In the genomic region with DNA sequence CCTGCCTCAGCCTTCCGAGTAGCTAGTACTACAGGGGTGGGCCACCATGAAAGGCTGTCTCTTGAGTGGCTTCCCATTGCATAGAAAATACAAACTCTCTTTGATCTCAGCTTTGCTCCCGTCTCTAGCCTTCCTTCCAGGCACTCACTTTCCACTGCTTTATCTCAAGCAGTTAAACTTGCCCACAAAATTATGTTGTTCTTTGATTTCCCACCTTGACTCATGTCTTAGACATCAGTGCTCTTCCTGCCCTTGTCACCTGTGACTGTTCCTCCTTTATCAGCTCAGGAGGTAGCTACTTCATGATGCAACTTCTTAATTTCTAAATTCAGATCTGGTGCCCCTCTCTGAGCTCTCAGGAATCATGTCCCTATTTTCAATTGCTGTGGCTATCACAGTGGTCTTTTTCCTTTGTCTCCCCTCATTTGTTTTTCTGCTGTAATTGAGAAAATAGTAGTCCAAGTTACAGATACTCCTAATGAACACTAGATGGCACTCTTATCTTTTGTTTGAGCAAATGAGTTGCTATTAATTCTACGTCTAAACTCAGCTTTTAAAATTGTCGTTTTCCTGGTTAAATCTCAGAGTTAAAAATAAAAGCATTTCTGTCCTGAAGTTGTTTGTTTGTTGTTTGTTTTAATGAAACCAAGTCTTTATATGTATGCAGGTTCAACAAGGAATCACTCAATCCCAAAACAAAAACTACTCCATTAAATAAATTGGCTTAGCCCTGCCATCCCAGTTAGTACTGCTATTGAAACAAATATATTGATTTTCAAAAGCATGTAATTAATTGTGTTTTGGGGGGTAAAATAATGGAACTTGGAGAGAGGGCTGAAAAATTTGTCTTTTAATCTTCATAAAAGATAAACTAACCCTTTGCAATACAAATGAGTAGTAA, we compare ENCODE assay signal across 8 cellular contexts. TPM values are rescaled to one million over a fixed set of nuclear protein-coding genes. Genes with fewer than 3 reads are reported as not detected.
A peak's percentile ranks its signal among the peaks of the same experiment; 100 is the strongest.
DNase-seq lines count a peak whose midpoint lies in the region; ATAC-seq and TF ChIP-seq lines count a peak whose summit lies in the region.

No MANE protein-coding gene starts in this region.

- H3K9me3 ChIP-seq in uterus, result no peaks in the 10 kb centered on the region

- intact Hi-C loops in uterus (cut with DNase I; ENCODE audit: low total_unique reads), result no loop called here

- in situ Hi-C loops in astrocyte of the cerebellum (cut with HindIII; ENCODE audit: low sequenced_read_pairs), result loop anchor here (5.0 kb wide), 2 partner anchors 88 to 203 kb away; no protein-coding TSS in a partner anchor

- TF ChIP-seq CTCF in astrocyte of the cerebellum (IDR thresholded peaks at IDR 0.05; ENCODE audit: low read depth, low read length, missing control alignments), result peak; percentile 39
- TF ChIP-seq CTCF in uterus (IDR thresholded peaks at IDR 0.05), result peak; percentile 62 to 68 (median 64)

- TF ChIP-seq POLR2A in uterus (IDR thresholded peaks at IDR 0.05), result no peak

- no peaks in the 10 kb centered on the region for H3K4me1 ChIP-seq in uterus

- no peak overlapping the region for H3K27ac ChIP-seq in uterus

- ATAC-seq in GM18868 (IDR thresholded peaks at IDR 0.05; ENCODE audit: unreplicated experiment), result peak; percentile 67
- ATAC-seq in HG03280 (IDR thresholded peaks at IDR 0.05; ENCODE audit: unreplicated experiment), result no peak
- no peak for ATAC-seq in HG03457 (IDR thresholded peaks at IDR 0.05; ENCODE audit: unreplicated experiment)

- H3K36me3 ChIP-seq in uterus, result no peaks in the 10 kb centered on the region

- no peak overlapping the region for H3K4me3 ChIP-seq in astrocyte of the cerebellum (ENCODE audit: low read depth, low read length)
- no peak overlapping the region for H3K4me3 ChIP-seq in uterus

- DNase-seq in Ammon's horn (ENCODE audit: low spot score), result peak; percentile 45
- peak; percentile 15 for DNase-seq in NCI-H2171 (lab: John Stamatoyannopoulos, UW)
- peak; percentile 35 for DNase-seq in astrocyte of the cerebellum (ENCODE audit: low read depth)
- DNase-seq in kidney tubule cell (ENCODE audit: low spot score), result peak; percentile 65
- DNase-seq in uterus, result no peak

- no peaks in the 10 kb centered on the region for H3K27me3 ChIP-seq in uterus

RNA-seq across cellular contexts. Expression of a gene that starts 46.9 kb away (rescaled TPM):
- total RNA-seq in uterus, result 10 to 100 TPM in 2 of 4 donors, 1 to 10 TPM in 2; 4.1 to 15.3 (median 9.2) TPM

Comparison
In these comparisons a context has a peak if more than half of its experiments do, and no peak if none do; other contexts are left out.
1. DNase-seq: peak in Ammon's horn (single experiment), NCI-H2171 (single experiment), astrocyte of the cerebellum (single experiment) and kidney tubule cell (single experiment); none in uterus (0 of 2).